In genomic region chr11:84140386-84141169, GRCh38 we compare ENCODE assay signal across 15 cellular contexts.
A peak's percentile ranks its signal among the peaks of the same experiment; 100 is the strongest.
DNase-seq lines count a peak whose midpoint lies in the region; ATAC-seq and TF ChIP-seq lines count a peak whose summit lies in the region.
"Had no signal": no experiment of that assay in that cellular context is flagged by ENCODE, and none has a peak within 500 bp of the region (broad histone marks: within the 10 kb centered on the region; RNA-seq: fewer than 3 reads in every experiment).

No MANE protein-coding gene starts in this region.

- H3K27me3 ChIP-seq in layer of hippocampus (ENCODE audit: control insufficient read depth, insufficient read depth, low read length) = no peaks in the 10 kb centered on the region
- H3K27me3 ChIP-seq: BLaER1 treated with 17β-estradiol and CSF1 and Interleukin-3, amounts not matched to agents 10 nM and 100 nM; SJSA1 had no signal

- TF ChIP-seq CTCF in fibroblast of villous mesenchyme (IDR thresholded peaks at IDR 0.05; ENCODE audit: insufficient read depth, low read depth, low read length) = no peak

- peak; percentile 1 for DNase-seq in fibroblast of villous mesenchyme (ENCODE audit: low read depth)
- no peak for DNase-seq in substantia nigra (lab: John Stamatoyannopoulos, UW)
- no peak for DNase-seq in NCI-H1092 (lab: John Stamatoyannopoulos, UW)
- no peak for DNase-seq in KBM-7
- DNase-seq in glomerular visceral epithelial cell (ENCODE audit: extremely low spot score) = no peak
- DNase-seq: CD8-positive, alpha-beta memory T cell; DMS79; NCI-H1694 treated with DMSO at 0.1 percent for 48 hours had no signal

- in situ Hi-C loops in KBM-7 (cut with MboI; ENCODE audit: low pct_unique_long_range_greater_than_20kb, low sequenced_read_pairs) = no loop called here

- H3K4me3 ChIP-seq in fibroblast of villous mesenchyme (ENCODE audit: low read depth, low read length) = no peak overlapping the region
- H3K4me3 ChIP-seq: BLaER1 treated with 17β-estradiol and CSF1 and Interleukin-3, amounts not matched to agents 10 nM and 100 nM; K562; SJSA1 had no signal

- no peak for ATAC-seq in GM21723 (IDR thresholded peaks at IDR 0.05; ENCODE audit: unreplicated experiment)
- ATAC-seq: K562, Panc1 had no signal

- H3K27ac ChIP-seq in angular gyrus (ENCODE audit: low read depth, low read length) = peak overlapping the region; percentile 84
- H3K27ac ChIP-seq in layer of hippocampus (ENCODE audit: low read depth, low read length) = peak overlapping the region; percentile 74
- H3K27ac ChIP-seq in substantia nigra (ENCODE audit: low read depth, low read length, poor library complexity, severe bottlenecking) = peak overlapping the region; percentile 81
- H3K27ac ChIP-seq: BLaER1 treated with 17β-estradiol and CSF1 and Interleukin-3, amounts not matched to agents 10 nM and 100 nM; SJSA1 had no signal
